Comparison of ENCODE assay signal across 14 cellular contexts in genomic region chr9:98906273-98907040, GRCh38. TPM values are rescaled to one million over a fixed set of nuclear protein-coding genes. Genes with fewer than 3 reads are reported as not detected.
DNase-seq lines count a peak whose midpoint lies in the region; ATAC-seq, FAIRE-seq and TF ChIP-seq lines count a peak whose summit lies in the region.
"Had no signal": no experiment of that assay in that cellular context is flagged by ENCODE, and none has a peak within 500 bp of the region (broad histone marks: within the 10 kb centered on the region; RNA-seq: fewer than 3 reads in every experiment).

No MANE protein-coding gene starts in this region.

- peaks cover 20% of the 10 kb centered on the region for H3K4me1 ChIP-seq in astrocyte (ENCODE audit: insufficient read depth, low read length)
- peaks cover 7 to 70% (median 59%) of the 10 kb centered on the region in 5 donors for H3K4me1 ChIP-seq in subcutaneous abdominal adipose tissue (ENCODE audit: control insufficient read depth in 5 of 5, insufficient read depth in 5 of 5, low read length in 5 of 5)
- H3K4me1 ChIP-seq: ascending aorta had no signal

- no peak for TF ChIP-seq CTCF in astrocyte (IDR thresholded peaks at IDR 0.05; ENCODE audit: insufficient read depth, low read depth, low read length)

- no peak for FAIRE-seq in astrocyte (lab: Jason Lieb, UNC)
- FAIRE-seq: endometrium had no signal

- ATAC-seq in left ventricle myocardium superior, result peak; percentile 17
- no peak for ATAC-seq in activated CD4-positive, CD25-positive, alpha-beta regulatory T cell treated with anti-CD3 and anti-CD28 coated beads, Interleukin-2, amount 50 U/mL, for 24 hours
- ATAC-seq: mucosa of descending colon had no signal

- peak overlapping the region; percentile 12 for H3K4me2 ChIP-seq in astrocyte (ENCODE audit: low read length)

- intact Hi-C loops in left ventricle myocardium superior (cut with micrococcal nuclease), result no loop called here

- peaks cover 3% of the 10 kb centered on the region for H3K36me3 Mint-ChIP-seq in astrocyte (ENCODE audit: low read depth, unreplicated experiment)
- H3K36me3 Mint-ChIP-seq in immature natural killer cell, result no peaks in the 10 kb centered on the region

- H3K36me3 ChIP-seq in astrocyte (ENCODE audit: insufficient read depth, low read length) (no peaks in the 10 kb centered on the region), subcutaneous abdominal adipose tissue (ENCODE audit: control insufficient read depth in 5 of 5, insufficient read depth in 5 of 5, low read length in 5 of 5) (no peaks in the 10 kb centered on the region)
- H3K36me3 ChIP-seq: ascending aorta had no signal

- peak; percentile 52 for DNase-seq in NCI-H2171 treated with DMSO at 0.1 percent for 48 hours (lab: John Stamatoyannopoulos, UW)
- no peak for DNase-seq in astrocyte (ENCODE audit: low read depth)
- peak; percentile 76 for DNase-seq in left ventricle myocardium superior
- DNase-seq in HuH-7.5 (ENCODE audit: low spot score), result no peak
- DNase-seq in immature natural killer cell, result no peak
- DNase-seq: activated B cell treated with CpG ODN at 0.5 μM for 24 hours; activated T-cell treated with anti-CD3 and anti-CD28 coated beads, Interleukin-2, amount 50 U/mL, for 24 hours; mucosa of descending colon had no signal

- H3K9me3 ChIP-seq in astrocyte (ENCODE audit: insufficient read depth, low read depth, low read length), result no peaks in the 10 kb centered on the region
- no peaks in the 10 kb centered on the region for H3K9me3 ChIP-seq in subcutaneous abdominal adipose tissue (ENCODE audit: control insufficient read depth in 5 of 5, low read length in 5 of 5)
- H3K9me3 ChIP-seq: ascending aorta, mucosa of descending colon had no signal

- peaks cover 3% of the 10 kb centered on the region for H3K9me3 Mint-ChIP-seq in astrocyte (ENCODE audit: unreplicated experiment)
- no peaks in the 10 kb centered on the region for H3K9me3 Mint-ChIP-seq in immature natural killer cell
- H3K9me3 Mint-ChIP-seq: activated B cell treated with CpG ODN at 0.5 μM for 24 hours; activated T-cell treated with anti-CD3 and anti-CD28 coated beads, Interleukin-2, amount 50 U/mL, for 24 hours had no signal

- no peaks in the 10 kb centered on the region for H4K20me1 ChIP-seq in astrocyte (ENCODE audit: insufficient read depth, low read length)

- no peak overlapping the region for H2AFZ ChIP-seq in astrocyte (ENCODE audit: low read depth, low read length)

- no peaks in the 10 kb centered on the region for H3K79me2 ChIP-seq in astrocyte (ENCODE audit: insufficient read depth, low read length)

- no peak overlapping the region for H3K9ac ChIP-seq in astrocyte (ENCODE audit: low read length)
- H3K9ac ChIP-seq in subcutaneous abdominal adipose tissue (ENCODE audit: low read length in 5 of 5), result peak overlapping the region in 1 of 5 donors; percentile 49

- H3K27ac Mint-ChIP-seq in astrocyte (ENCODE audit: unreplicated experiment), result peak overlapping the region; percentile 92
- no peak overlapping the region for H3K27ac Mint-ChIP-seq in immature natural killer cell
- H3K27ac Mint-ChIP-seq: activated B cell treated with CpG ODN at 0.5 μM for 24 hours; activated T-cell treated with anti-CD3 and anti-CD28 coated beads, Interleukin-2, amount 50 U/mL, for 24 hours had no signal

- H3K27ac ChIP-seq in astrocyte (ENCODE audit: low read depth, low read length) (no peak overlapping the region), subcutaneous abdominal adipose tissue (ENCODE audit: low read depth, low read length) (peak overlapping the region; percentile 74)
- H3K27ac ChIP-seq: ascending aorta, SK-N-MC had no signal

- no peaks in the 10 kb centered on the region for H3K27me3 ChIP-seq in astrocyte (ENCODE audit: insufficient read depth, low read length)
- H3K27me3 ChIP-seq in subcutaneous abdominal adipose tissue (ENCODE audit: control insufficient read depth in 5 of 5, insufficient read depth in 4 of 5, low read length in 5 of 5), result no peaks in the 10 kb centered on the region
- H3K27me3 ChIP-seq: ascending aorta had no signal

- no peak overlapping the region for H3K4me3 ChIP-seq in astrocyte (ENCODE audit: insufficient read depth, low read depth, low read length)
- no peak overlapping the region for H3K4me3 ChIP-seq in subcutaneous abdominal adipose tissue (ENCODE audit: low read depth in 1 of 5, low read length in 5 of 5)
- H3K4me3 ChIP-seq: ascending aorta, mucosa of descending colon, SK-N-MC had no signal

- H3K27me3 Mint-ChIP-seq in astrocyte (ENCODE audit: low read depth, unreplicated experiment) (peaks cover 6% of the 10 kb centered on the region), immature natural killer cell (ENCODE audit: low read depth in 3 of 3) (peaks cover 0 to 7% (median 6%) of the 10 kb centered on the region in 3 donors)
- H3K27me3 Mint-ChIP-seq: activated T-cell treated with anti-CD3 and anti-CD28 coated beads, Interleukin-2, amount 50 U/mL, for 24 hours had no signal

- peaks cover 35% of the 10 kb centered on the region for H3K4me1 Mint-ChIP-seq in astrocyte (ENCODE audit: low read depth, unreplicated experiment)
- H3K4me1 Mint-ChIP-seq in immature natural killer cell, result no peaks in the 10 kb centered on the region
- H3K4me1 Mint-ChIP-seq: activated B cell treated with CpG ODN at 0.5 μM for 24 hours had no signal

- H3K4me3 Mint-ChIP-seq in astrocyte (ENCODE audit: unreplicated experiment) (no peak overlapping the region), immature natural killer cell (no peak overlapping the region)
- H3K4me3 Mint-ChIP-seq: activated B cell treated with CpG ODN at 0.5 μM for 24 hours; activated T-cell treated with anti-CD3 and anti-CD28 coated beads, Interleukin-2, amount 50 U/mL, for 24 hours had no signal

RNA-seq across cellular contexts. Expression of gene COL15A1, which starts 37.2 kb away (rescaled TPM):
- 5.6 and 11.7 TPM in 2 replicates for total RNA-seq in astrocyte
- 47.2 TPM for total RNA-seq in left ventricle myocardium superior
- under 1 TPM; 0.36 to 0.85 (median 0.54) TPM for polyA plus RNA-seq in immature natural killer cell
- total RNA-seq: MCF 10A had no signal

Comparison
In these comparisons a context has a peak if more than half of its experiments do, and no peak if none do; other contexts are left out.
1. DNase-seq: peak in NCI-H2171 treated with DMSO at 0.1 percent for 48 hours (single experiment) and left ventricle myocardium superior (single experiment); none in astrocyte (single experiment), HuH-7.5 (single experiment) and immature natural killer cell (0 of 3).